Comparison of ENCODE assay signal across 7 cellular contexts in genomic region chr1:94063379-94063778, GRCh38. TPM values are rescaled to one million over a fixed set of nuclear protein-coding genes. Genes with fewer than 3 reads are reported as not detected.
A peak's percentile ranks its signal among the peaks of the same experiment; 100 is the strongest.
DNase-seq lines count a peak whose midpoint lies in the region; ATAC-seq, FAIRE-seq and TF ChIP-seq lines count a peak whose summit lies in the region.

No MANE protein-coding gene starts in this region.

- DNase-seq in right atrium auricular region (ENCODE audit: low spot score) (no peak), GM19239 (ENCODE audit: insufficient read length, low spot score) (no peak), GM19238 (ENCODE audit: insufficient read length, low spot score) (no peak)

- POLR2A ChIA-PET in HEK293 (lab: Yijun Ruan, JAX): interaction anchor here (2.4 kb wide), 1 partner anchor 174 kb away, joined by 9 read pairs; the partner anchor contains the start of gene ARHGAP29

- FAIRE-seq in TTC549 (lab: Jason Lieb, UNC): peak; percentile 93
- FAIRE-seq in GM19239 (lab: Jason Lieb, UNC): no peak

- H3K27me3 ChIP-seq in right atrium auricular region (no peaks in the 10 kb centered on the region), subcutaneous abdominal adipose tissue (ENCODE audit: control insufficient read depth in 5 of 5, insufficient read depth in 4 of 5, low read length in 5 of 5) (no peaks in the 10 kb centered on the region)

- H3K36me3 ChIP-seq in HEK293 (ENCODE audit: control insufficient read depth in 2 of 2, insufficient read depth in 1 of 2, low read length in 2 of 2) (no peaks in the 10 kb centered on the region), right atrium auricular region (no peaks in the 10 kb centered on the region), subcutaneous abdominal adipose tissue (ENCODE audit: control insufficient read depth in 5 of 5, insufficient read depth in 5 of 5, low read length in 5 of 5) (no peaks in the 10 kb centered on the region)

- H3K9me3 ChIP-seq in HEK293 (ENCODE audit: control insufficient read depth, insufficient read depth, low read depth, low read length) (no peaks in the 10 kb centered on the region), right atrium auricular region (no peaks in the 10 kb centered on the region), subcutaneous abdominal adipose tissue (ENCODE audit: control insufficient read depth in 5 of 5, low read length in 5 of 5) (no peaks in the 10 kb centered on the region)

- H3K9ac ChIP-seq in subcutaneous abdominal adipose tissue (ENCODE audit: low read length in 5 of 5): no peak overlapping the region

- H3K4me3 ChIP-seq in HEK293 (ENCODE audit: low read depth, low read length) (no peak overlapping the region), right atrium auricular region (no peak overlapping the region), subcutaneous abdominal adipose tissue (ENCODE audit: low read depth in 1 of 5, low read length in 5 of 5) (no peak overlapping the region)

- ATAC-seq in GM21825 (IDR thresholded peaks at IDR 0.05; ENCODE audit: unreplicated experiment): no peak

- H3K27ac ChIP-seq in HEK293 (ENCODE audit: extremely low read depth, low read depth, low read length): no peak overlapping the region
- H3K27ac ChIP-seq in right atrium auricular region: peak overlapping the region in 1 of 2 donors; percentile 23
- H3K27ac ChIP-seq in subcutaneous abdominal adipose tissue (ENCODE audit: low read depth, low read length): peak overlapping the region; percentile 27

- H3K4me1 ChIP-seq in HEK293 (ENCODE audit: control insufficient read depth, insufficient read depth, low read length): peaks cover 3% of the 10 kb centered on the region; the same call in 1 of the 2 replicates
- peaks cover 0 to 49% of the 10 kb centered on the region in 2 donors for H3K4me1 ChIP-seq in right atrium auricular region
- H3K4me1 ChIP-seq in subcutaneous abdominal adipose tissue (ENCODE audit: control insufficient read depth in 5 of 5, insufficient read depth in 5 of 5, low read length in 5 of 5): peaks cover 11 to 60% (median 43%) of the 10 kb centered on the region in 5 donors

- TF ChIP-seq CTCF in HEK293 (tag by site-specific recombination; IDR thresholded peaks at IDR 0.05): peak; percentile 56; the same call in 1 of the 2 replicates
- TF ChIP-seq CTCF in right atrium auricular region (IDR thresholded peaks at IDR 0.05): peak; percentile 33 to 66

- CTCF ChIA-PET in HEK293 (lab: Yijun Ruan, JAX): interaction anchor here (0.6 to 13.9 kb wide), 21 partner anchors 9 to 401 kb away, joined by 3 to 389 read pairs (median 6); partner anchors contain the start of gene ARHGAP29

TF ChIP-seq in HEK293, 187 proteins besides CTCF, POLR2A, EP300 and RAD21:
- peak; percentile 18; the same call in 1 of the 2 replicates for TF ChIP-seq ZNF341 (tag by site-specific recombination; IDR thresholded peaks at IDR 0.05; ENCODE audit: low read depth)
- 0 out of 2 replicates have a peak, but pooled peaks have one; percentile 28 for TF ChIP-seq ZBTB20 (tag by site-specific recombination; IDR thresholded peaks at IDR 0.05)
- 0 out of 2 replicates have a peak, but pooled peaks have one; percentile 3 for TF ChIP-seq ZNF654 (tag by site-specific recombination; IDR thresholded peaks at IDR 0.05; ENCODE audit: low read depth)
- TF ChIP-seq TCF7L2 (IDR thresholded peaks at IDR 0.05; ENCODE audit: borderline replicate concordance, low read depth, low read length): no peak
- peak; percentile 32; the same call in 1 of the 2 replicates for TF ChIP-seq ZNF335 (tag by site-specific recombination; conservative IDR thresholded peaks at IDR 0.05)
- TF ChIP-seq ZNF16 (tag by site-specific recombination; IDR thresholded peaks at IDR 0.05; ENCODE audit: low read depth): no peak

RNA-seq across cellular contexts. Expression of gene ABCA4, which starts 57.6 kb away (rescaled TPM):
- total RNA-seq in right atrium auricular region: under 1 TPM in 1 of 2 donors, not detected in 1; 0.51 TPM
